In the genomic region with DNA sequence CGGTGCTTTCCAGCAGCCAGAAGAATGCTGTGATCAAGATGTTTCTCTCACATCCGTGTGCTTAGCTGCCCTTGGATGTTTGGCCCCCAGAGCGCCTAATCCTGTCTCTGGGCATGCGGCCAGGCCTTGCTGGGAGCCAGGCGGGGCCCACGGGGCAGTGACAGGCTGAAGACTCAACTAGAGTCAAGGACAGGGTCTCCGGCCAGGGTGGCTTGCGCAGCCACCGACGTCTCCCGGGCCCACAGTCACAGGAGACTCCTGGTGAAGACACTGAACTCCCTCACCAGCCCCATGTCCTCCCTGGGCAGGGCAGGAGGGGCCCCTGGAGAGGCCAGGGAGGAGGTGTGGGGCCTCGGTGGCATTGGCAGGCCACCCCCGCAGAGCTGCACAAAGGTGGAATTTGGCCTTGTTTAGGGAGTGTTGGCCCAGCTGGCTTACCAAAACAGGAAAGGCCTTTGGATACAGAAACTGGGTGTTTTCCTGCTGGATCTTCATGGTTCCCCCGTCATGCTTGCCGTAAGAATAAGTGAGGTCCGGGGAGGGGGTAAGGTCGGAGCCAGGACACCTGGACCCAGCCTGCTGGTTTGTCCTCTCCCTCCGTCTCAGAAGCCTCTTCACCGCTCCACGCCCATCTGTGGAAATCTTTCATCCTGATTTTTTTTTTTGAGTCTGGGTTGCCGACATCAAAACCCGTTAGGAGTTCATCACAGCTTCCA, we compare ENCODE assay signal across 1 cellular context.
TF ChIP-seq lines count a peak whose summit lies in the region.

No MANE protein-coding gene starts in this region.

TF ChIP-seq in HepG2, 621 proteins besides CTCF, POLR2A, EP300 and RAD21 (continued from another document and continues in another):
- TF ChIP-seq KDM3A (CRISPR knock-in tag; IDR thresholded peaks at IDR 0.05; ENCODE audit: low read depth), result peak; percentile 71; the same call in 1 of the 2 replicates
- TF ChIP-seq PHF8 (CRISPR knock-in tag; IDR thresholded peaks at IDR 0.05), result peak; percentile 65
- TF ChIP-seq LCORL (IDR thresholded peaks at IDR 0.05), result peak; percentile 22
- peak; percentile 97 for TF ChIP-seq LCORL (CRISPR knock-in tag; IDR thresholded peaks at IDR 0.05)
- peak; percentile 94 for TF ChIP-seq ZNF776 (CRISPR knock-in tag; IDR thresholded peaks at IDR 0.05)
- no peak; the same call in 1 of the 2 replicates for TF ChIP-seq ZNF251 (CRISPR knock-in tag; IDR thresholded peaks at IDR 0.05)
- no peak for TF ChIP-seq SUZ12 (IDR thresholded peaks at IDR 0.05; ENCODE audit: low read depth, low read length)
- TF ChIP-seq SOX5 (CRISPR knock-in tag; IDR thresholded peaks at IDR 0.05; ENCODE audit: borderline replicate concordance), result peak; percentile 64
- TF ChIP-seq NR2F6 (IDR thresholded peaks at IDR 0.05), result peak; percentile 58; the same call in 1 of the 2 replicates
- peak; percentile 81 for TF ChIP-seq NR2F6 (CRISPR knock-in tag; IDR thresholded peaks at IDR 0.05)
- TF ChIP-seq ZBTB21 (CRISPR knock-in tag; IDR thresholded peaks at IDR 0.05), result no peak
- TF ChIP-seq, protein P1, sequence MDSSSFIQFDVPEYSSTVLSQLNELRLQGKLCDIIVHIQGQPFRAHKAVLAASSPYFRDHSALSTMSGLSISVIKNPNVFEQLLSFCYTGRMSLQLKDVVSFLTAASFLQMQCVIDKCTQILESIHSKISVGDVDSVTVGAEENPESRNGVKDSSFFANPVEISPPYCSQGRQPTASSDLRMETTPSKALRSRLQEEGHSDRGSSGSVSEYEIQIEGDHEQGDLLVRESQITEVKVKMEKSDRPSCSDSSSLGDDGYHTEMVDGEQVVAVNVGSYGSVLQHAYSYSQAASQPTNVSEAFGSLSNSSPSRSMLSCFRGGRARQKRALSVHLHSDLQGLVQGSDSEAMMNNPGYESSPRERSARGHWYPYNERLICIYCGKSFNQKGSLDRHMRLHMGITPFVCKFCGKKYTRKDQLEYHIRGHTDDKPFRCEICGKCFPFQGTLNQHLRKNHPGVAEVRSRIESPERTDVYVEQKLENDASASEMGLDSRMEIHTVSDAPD (CRISPR knock-in tag; IDR thresholded peaks at IDR 0.05), result 0 out of 2 replicates have a peak, but pooled peaks have one; percentile 30
- TF ChIP-seq REPIN1 (CRISPR knock-in tag; IDR thresholded peaks at IDR 0.05; ENCODE audit: borderline replicate concordance, low read depth), result peak; percentile 50; the same call in 1 of the 2 replicates
- TF ChIP-seq SOX6 (IDR thresholded peaks at IDR 0.05), result no peak
- peak; percentile 83 for TF ChIP-seq SOX6 (CRISPR knock-in tag; IDR thresholded peaks at IDR 0.05)
- no peak for TF ChIP-seq PHF20 (CRISPR knock-in tag; IDR thresholded peaks at IDR 0.05)
- TF ChIP-seq IRX3 (CRISPR knock-in tag; IDR thresholded peaks at IDR 0.05; ENCODE audit: borderline replicate concordance, low read depth), result peak; percentile 60; the same call in 1 of the 2 replicates
- TF ChIP-seq THAP11 (CRISPR knock-in tag; IDR thresholded peaks at IDR 0.05), result peak; percentile 73
- TF ChIP-seq, protein P2, sequence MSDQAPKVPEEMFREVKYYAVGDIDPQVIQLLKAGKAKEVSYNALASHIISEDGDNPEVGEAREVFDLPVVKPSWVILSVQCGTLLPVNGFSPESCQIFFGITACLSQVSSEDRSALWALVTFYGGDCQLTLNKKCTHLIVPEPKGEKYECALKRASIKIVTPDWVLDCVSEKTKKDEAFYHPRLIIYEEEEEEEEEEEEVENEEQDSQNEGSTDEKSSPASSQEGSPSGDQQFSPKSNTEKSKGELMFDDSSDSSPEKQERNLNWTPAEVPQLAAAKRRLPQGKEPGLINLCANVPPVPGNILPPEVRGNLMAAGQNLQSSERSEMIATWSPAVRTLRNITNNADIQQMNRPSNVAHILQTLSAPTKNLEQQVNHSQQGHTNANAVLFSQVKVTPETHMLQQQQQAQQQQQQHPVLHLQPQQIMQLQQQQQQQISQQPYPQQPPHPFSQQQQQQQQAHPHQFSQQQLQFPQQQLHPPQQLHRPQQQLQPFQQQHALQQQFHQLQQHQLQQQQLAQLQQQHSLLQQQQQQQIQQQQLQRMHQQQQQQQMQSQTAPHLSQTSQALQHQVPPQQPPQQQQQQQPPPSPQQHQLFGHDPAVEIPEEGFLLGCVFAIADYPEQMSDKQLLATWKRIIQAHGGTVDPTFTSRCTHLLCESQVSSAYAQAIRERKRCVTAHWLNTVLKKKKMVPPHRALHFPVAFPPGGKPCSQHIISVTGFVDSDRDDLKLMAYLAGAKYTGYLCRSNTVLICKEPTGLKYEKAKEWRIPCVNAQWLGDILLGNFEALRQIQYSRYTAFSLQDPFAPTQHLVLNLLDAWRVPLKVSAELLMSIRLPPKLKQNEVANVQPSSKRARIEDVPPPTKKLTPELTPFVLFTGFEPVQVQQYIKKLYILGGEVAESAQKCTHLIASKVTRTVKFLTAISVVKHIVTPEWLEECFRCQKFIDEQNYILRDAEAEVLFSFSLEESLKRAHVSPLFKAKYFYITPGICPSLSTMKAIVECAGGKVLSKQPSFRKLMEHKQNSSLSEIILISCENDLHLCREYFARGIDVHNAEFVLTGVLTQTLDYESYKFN (CRISPR knock-in tag; conservative IDR thresholded peaks at IDR 0.05), result peak; percentile 93
- TF ChIP-seq, protein P3, sequence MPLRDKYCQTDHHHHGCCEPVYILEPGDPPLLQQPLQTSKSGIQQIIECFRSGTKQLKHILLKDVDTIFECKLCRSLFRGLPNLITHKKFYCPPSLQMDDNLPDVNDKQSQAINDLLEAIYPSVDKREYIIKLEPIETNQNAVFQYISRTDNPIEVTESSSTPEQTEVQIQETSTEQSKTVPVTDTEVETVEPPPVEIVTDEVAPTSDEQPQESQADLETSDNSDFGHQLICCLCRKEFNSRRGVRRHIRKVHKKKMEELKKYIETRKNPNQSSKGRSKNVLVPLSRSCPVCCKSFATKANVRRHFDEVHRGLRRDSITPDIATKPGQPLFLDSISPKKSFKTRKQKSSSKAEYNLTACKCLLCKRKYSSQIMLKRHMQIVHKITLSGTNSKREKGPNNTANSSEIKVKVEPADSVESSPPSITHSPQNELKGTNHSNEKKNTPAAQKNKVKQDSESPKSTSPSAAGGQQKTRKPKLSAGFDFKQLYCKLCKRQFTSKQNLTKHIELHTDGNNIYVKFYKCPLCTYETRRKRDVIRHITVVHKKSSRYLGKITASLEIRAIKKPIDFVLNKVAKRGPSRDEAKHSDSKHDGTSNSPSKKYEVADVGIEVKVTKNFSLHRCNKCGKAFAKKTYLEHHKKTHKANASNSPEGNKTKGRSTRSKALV (CRISPR knock-in tag; IDR thresholded peaks at IDR 0.05), result peak; percentile 94
- no peak for TF ChIP-seq MBD4 (IDR thresholded peaks at IDR 0.05; ENCODE audit: borderline replicate concordance, low read length)
- TF ChIP-seq, protein P4, sequence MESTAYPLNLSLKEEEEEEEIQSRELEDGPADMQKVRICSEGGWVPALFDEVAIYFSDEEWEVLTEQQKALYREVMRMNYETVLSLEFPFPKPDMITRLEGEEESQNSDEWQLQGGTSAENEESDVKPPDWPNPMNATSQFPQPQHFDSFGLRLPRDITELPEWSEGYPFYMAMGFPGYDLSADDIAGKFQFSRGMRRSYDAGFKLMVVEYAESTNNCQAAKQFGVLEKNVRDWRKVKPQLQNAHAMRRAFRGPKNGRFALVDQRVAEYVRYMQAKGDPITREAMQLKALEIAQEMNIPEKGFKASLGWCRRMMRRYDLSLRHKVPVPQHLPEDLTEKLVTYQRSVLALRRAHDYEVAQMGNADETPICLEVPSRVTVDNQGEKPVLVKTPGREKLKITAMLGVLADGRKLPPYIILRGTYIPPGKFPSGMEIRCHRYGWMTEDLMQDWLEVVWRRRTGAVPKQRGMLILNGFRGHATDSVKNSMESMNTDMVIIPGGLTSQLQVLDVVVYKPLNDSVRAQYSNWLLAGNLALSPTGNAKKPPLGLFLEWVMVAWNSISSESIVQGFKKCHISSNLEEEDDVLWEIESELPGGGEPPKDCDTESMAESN (CRISPR knock-in tag; conservative IDR thresholded peaks at IDR 0.05), result peak; percentile 60
- no peak for TF ChIP-seq NFE2 (CRISPR knock-in tag; IDR thresholded peaks at IDR 0.05)
- TF ChIP-seq ZNF34 (CRISPR knock-in tag; IDR thresholded peaks at IDR 0.05; ENCODE audit: borderline replicate concordance), result peak; percentile 73; the same call in 1 of the 2 replicates
- TF ChIP-seq ZNF446 (CRISPR knock-in tag; IDR thresholded peaks at IDR 0.05), result 0 out of 2 replicates have a peak, but pooled peaks have one; percentile 6
- TF ChIP-seq KDM4B (CRISPR knock-in tag; IDR thresholded peaks at IDR 0.05), result no peak
- peak; percentile 60; the same call in 1 of the 2 replicates for TF ChIP-seq SNAPC2 (CRISPR knock-in tag; IDR thresholded peaks at IDR 0.05)
- TF ChIP-seq ZSCAN12 (CRISPR knock-in tag; IDR thresholded peaks at IDR 0.05), result 0 out of 2 replicates have a peak, but pooled peaks have one; percentile 53
- TF ChIP-seq SRY (CRISPR knock-in tag; IDR thresholded peaks at IDR 0.05), result peak; percentile 69; the same call in 1 of the 2 replicates
- TF ChIP-seq ZNF451 (CRISPR knock-in tag; IDR thresholded peaks at IDR 0.05), result peak; percentile 83; the same call in 1 of the 2 replicates
- TF ChIP-seq JUN (CRISPR knock-in tag; IDR thresholded peaks at IDR 0.05), result peak; percentile 43; the same call in 1 of the 2 replicates
- TF ChIP-seq ZKSCAN1 (IDR thresholded peaks at IDR 0.05; ENCODE audit: low read length), result no peak; the same call in 1 of the 2 replicates
- peak; percentile 80 for TF ChIP-seq SKI (IDR thresholded peaks at IDR 0.05; ENCODE audit: partially characterized antibody)
- peak; percentile 80; the same call in 1 of the 2 replicates for TF ChIP-seq MIER3 (CRISPR knock-in tag; IDR thresholded peaks at IDR 0.05; ENCODE audit: borderline replicate concordance)
- peak; percentile 94 for TF ChIP-seq ZSCAN21 (CRISPR knock-in tag; IDR thresholded peaks at IDR 0.05; ENCODE audit: borderline replicate concordance)
- TF ChIP-seq, protein P5, sequence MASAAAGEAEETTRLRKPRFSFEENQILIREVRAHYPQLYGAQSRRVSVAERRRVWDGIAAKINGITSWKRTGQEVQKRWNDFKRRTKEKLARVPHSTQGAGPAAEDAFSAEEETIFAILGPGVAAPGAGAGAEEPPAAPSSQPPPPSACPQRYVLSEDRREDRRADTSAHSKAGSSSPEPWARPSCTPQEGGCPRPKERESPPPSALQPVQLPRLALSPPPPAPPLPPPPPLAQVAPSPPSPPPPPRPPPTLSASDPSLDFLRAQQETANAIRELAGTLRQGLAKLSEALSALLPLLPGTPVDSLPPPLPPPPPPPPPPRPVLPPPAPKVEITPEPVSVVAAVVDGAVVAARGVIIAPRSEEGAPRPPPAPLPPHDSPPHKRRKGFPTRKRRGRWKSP (CRISPR knock-in tag; IDR thresholded peaks at IDR 0.05), result no peak
- peak; percentile 25; the same call in 1 of the 2 replicates for TF ChIP-seq PPARG (CRISPR knock-in tag; conservative IDR thresholded peaks at IDR 0.05)
- no peak; the same call in 1 of the 2 replicates for TF ChIP-seq ZNF432 (CRISPR knock-in tag; IDR thresholded peaks at IDR 0.05; ENCODE audit: borderline replicate concordance)
- TF ChIP-seq NFKB2 (CRISPR knock-in tag; IDR thresholded peaks at IDR 0.05; ENCODE audit: borderline replicate concordance), result peak; percentile 91; the same call in 1 of the 2 replicates
- TF ChIP-seq, protein P6, sequence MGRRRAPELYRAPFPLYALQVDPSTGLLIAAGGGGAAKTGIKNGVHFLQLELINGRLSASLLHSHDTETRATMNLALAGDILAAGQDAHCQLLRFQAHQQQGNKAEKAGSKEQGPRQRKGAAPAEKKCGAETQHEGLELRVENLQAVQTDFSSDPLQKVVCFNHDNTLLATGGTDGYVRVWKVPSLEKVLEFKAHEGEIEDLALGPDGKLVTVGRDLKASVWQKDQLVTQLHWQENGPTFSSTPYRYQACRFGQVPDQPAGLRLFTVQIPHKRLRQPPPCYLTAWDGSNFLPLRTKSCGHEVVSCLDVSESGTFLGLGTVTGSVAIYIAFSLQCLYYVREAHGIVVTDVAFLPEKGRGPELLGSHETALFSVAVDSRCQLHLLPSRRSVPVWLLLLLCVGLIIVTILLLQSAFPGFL (CRISPR knock-in tag; IDR thresholded peaks at IDR 0.05), result no peak
- no peak for TF ChIP-seq KLF13 (CRISPR knock-in tag; IDR thresholded peaks at IDR 0.05)
- TF ChIP-seq, protein P7, sequence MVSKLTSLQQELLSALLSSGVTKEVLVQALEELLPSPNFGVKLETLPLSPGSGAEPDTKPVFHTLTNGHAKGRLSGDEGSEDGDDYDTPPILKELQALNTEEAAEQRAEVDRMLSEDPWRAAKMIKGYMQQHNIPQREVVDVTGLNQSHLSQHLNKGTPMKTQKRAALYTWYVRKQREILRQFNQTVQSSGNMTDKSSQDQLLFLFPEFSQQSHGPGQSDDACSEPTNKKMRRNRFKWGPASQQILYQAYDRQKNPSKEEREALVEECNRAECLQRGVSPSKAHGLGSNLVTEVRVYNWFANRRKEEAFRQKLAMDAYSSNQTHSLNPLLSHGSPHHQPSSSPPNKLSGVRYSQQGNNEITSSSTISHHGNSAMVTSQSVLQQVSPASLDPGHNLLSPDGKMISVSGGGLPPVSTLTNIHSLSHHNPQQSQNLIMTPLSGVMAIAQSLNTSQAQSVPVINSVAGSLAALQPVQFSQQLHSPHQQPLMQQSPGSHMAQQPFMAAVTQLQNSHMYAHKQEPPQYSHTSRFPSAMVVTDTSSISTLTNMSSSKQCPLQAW (CRISPR knock-in tag; IDR thresholded peaks at IDR 0.05), result peak; percentile 41; the same call in 1 of the 2 replicates
- peak; percentile 83 for TF ChIP-seq TARDBP (CRISPR knock-in tag; IDR thresholded peaks at IDR 0.05)
- TF ChIP-seq, protein P8, sequence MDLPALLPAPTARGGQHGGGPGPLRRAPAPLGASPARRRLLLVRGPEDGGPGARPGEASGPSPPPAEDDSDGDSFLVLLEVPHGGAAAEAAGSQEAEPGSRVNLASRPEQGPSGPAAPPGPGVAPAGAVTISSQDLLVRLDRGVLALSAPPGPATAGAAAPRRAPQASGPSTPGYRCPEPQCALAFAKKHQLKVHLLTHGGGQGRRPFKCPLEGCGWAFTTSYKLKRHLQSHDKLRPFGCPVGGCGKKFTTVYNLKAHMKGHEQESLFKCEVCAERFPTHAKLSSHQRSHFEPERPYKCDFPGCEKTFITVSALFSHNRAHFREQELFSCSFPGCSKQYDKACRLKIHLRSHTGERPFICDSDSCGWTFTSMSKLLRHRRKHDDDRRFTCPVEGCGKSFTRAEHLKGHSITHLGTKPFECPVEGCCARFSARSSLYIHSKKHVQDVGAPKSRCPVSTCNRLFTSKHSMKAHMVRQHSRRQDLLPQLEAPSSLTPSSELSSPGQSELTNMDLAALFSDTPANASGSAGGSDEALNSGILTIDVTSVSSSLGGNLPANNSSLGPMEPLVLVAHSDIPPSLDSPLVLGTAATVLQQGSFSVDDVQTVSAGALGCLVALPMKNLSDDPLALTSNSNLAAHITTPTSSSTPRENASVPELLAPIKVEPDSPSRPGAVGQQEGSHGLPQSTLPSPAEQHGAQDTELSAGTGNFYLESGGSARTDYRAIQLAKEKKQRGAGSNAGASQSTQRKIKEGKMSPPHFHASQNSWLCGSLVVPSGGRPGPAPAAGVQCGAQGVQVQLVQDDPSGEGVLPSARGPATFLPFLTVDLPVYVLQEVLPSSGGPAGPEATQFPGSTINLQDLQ (CRISPR knock-in tag; IDR thresholded peaks at IDR 0.05), result no peak; the same call in 1 of the 2 replicates
- 0 out of 2 replicates have a peak, but pooled peaks have one; percentile 21 for TF ChIP-seq KLF15 (CRISPR knock-in tag; IDR thresholded peaks at IDR 0.05; ENCODE audit: borderline replicate concordance)
- TF ChIP-seq HOXA5 (CRISPR knock-in tag; IDR thresholded peaks at IDR 0.05), result peak; percentile 89; the same call in 1 of the 2 replicates
- TF ChIP-seq CENPX (CRISPR knock-in tag; IDR thresholded peaks at IDR 0.05), result no peak
- peak; percentile 43; the same call in 1 of the 2 replicates for TF ChIP-seq SIN3A (IDR thresholded peaks at IDR 0.05; ENCODE audit: borderline replicate concordance, low read depth, low read length)
- peak; percentile 62; the same call in 1 of the 2 replicates for TF ChIP-seq FOXK2 (IDR thresholded peaks at IDR 0.05)
- peak; percentile 46 for TF ChIP-seq XRCC5 (optimal IDR thresholded peaks at IDR 0.05; ENCODE audit: low read length)
